ENCODE assay signal across 18 cellular contexts in the genomic region with DNA sequence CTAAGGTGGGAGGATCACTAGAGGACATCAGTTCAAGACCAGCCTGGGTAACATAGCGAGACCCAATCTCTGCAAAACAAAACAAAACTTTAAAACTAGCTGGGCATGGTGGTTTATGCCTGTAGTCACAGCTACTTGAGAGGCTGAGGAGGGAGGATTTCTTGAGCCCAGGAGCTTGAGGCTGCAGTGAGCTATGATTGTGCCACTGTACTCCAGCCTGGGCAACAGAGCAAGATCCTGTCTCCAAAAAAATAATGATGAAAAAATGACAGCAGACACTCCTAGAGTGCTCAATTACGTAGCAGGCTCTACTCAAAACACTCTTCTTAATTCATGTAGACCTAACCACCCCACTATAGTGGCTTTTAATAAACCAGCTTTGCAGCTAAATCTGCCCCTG. TPM values are rescaled to one million over a fixed set of nuclear protein-coding genes. Genes with fewer than 3 reads are reported as not detected.
A peak's percentile ranks its signal among the peaks of the same experiment; 100 is the strongest.
DNase-seq lines count a peak whose midpoint lies in the region; ATAC-seq, FAIRE-seq and TF ChIP-seq lines count a peak whose summit lies in the region.
"Had no signal": no experiment of that assay in that cellular context is flagged by ENCODE, and none has a peak within 500 bp of the region (broad histone marks: within the 10 kb centered on the region; RNA-seq: fewer than 3 reads in every experiment).

No MANE protein-coding gene starts in this region.

- no peak overlapping the region for H3K14ac ChIP-seq in neuronal stem cell (ENCODE audit: low read length)

- H4K8ac ChIP-seq in neuronal stem cell (ENCODE audit: low read depth, low read length) = no peak overlapping the region

- H3K4me3 Mint-ChIP-seq in endothelial cell (ENCODE audit: unreplicated experiment) = no peak overlapping the region
- H3K4me3 Mint-ChIP-seq: CD14-positive monocyte; CD8-positive, alpha-beta T cell had no signal

- no peak overlapping the region for H3K23ac ChIP-seq in neuronal stem cell (ENCODE audit: low read depth, low read length, poor library complexity)

- H2BK15ac ChIP-seq in neuronal stem cell (ENCODE audit: low read length) = no peak overlapping the region

- H3K4me1 Mint-ChIP-seq in endothelial cell (ENCODE audit: unreplicated experiment) = no peaks in the 10 kb centered on the region

- H2BK5ac ChIP-seq in neuronal stem cell (ENCODE audit: low read length) = peak overlapping the region; percentile 93

- no peak overlapping the region for H3K9ac ChIP-seq in HepG2 (ENCODE audit: insufficient read depth, low read depth, low read length)
- H3K9ac ChIP-seq in colonic mucosa (ENCODE audit: low read depth in 2 of 2, low read length in 2 of 2) = no peak overlapping the region
- no peak overlapping the region for H3K9ac ChIP-seq in neuronal stem cell (ENCODE audit: low read depth, low read length, poor library complexity)
- H3K9ac ChIP-seq: GM23248 had no signal

- H3K27me3 Mint-ChIP-seq in endothelial cell (ENCODE audit: unreplicated experiment) = peaks cover 2% of the 10 kb centered on the region

- no peak for ATAC-seq in HepG2
- no peak for ATAC-seq in right lobe of liver
- no peak for ATAC-seq in GM18498 (IDR thresholded peaks at IDR 0.05; ENCODE audit: unreplicated experiment)
- ATAC-seq: CD8-positive, alpha-beta T cell had no signal

- no peak overlapping the region for H2AK5ac ChIP-seq in neuronal stem cell (ENCODE audit: low read depth, low read length)

- DNase-seq in HepG2 (ENCODE audit: low spot score) (no peak), right lobe of liver (no peak), colonic mucosa (no peak), neuronal stem cell (ENCODE audit: low spot score) (no peak), D341Med (ENCODE audit: low spot score) (no peak), endothelial cell (ENCODE audit: low spot score) (no peak)
- DNase-seq in activated CD8-positive, alpha-beta memory T cell treated with anti-CD3 and anti-CD28 coated beads for 24 hours = no peak
- DNase-seq: CD8-positive, alpha-beta T cell; KBM-7 had no signal

- no peaks in the 10 kb centered on the region for H3K9me3 Mint-ChIP-seq in endothelial cell (ENCODE audit: unreplicated experiment)

- no peak for TF ChIP-seq POLR2A in HepG2 (IDR thresholded peaks at IDR 0.05; ENCODE audit: insufficient read depth in 1 of 2, low read depth in 2 of 2, low read length in 2 of 2)
- TF ChIP-seq POLR2A in right lobe of liver (IDR thresholded peaks at IDR 0.05) = no peak

- POLR2A ChIA-PET in HepG2 (lab: Yijun Ruan, JAX) = no interaction called here

- BruUV-seq in HepG2 (replicated peaks; lab: Mats Ljungman, UMichigan) = no TSS peak

- H3K4me3 ChIP-seq in HepG2 (replicated peaks in 1 of 3; ENCODE audit: insufficient read depth in 1 of 3, low read depth in 2 of 3, low read length in 3 of 3) (no peak overlapping the region), right lobe of liver (no peak overlapping the region), colonic mucosa (no peak overlapping the region), neuronal stem cell (ENCODE audit: low read length in 2 of 2) (no peak overlapping the region)
- H3K4me3 ChIP-seq: GM23248, HAP-1 had no signal

- peak; percentile 18 for FAIRE-seq in HepG2 (lab: Jason Lieb, UNC)
- FAIRE-seq: GM18507 had no signal

- H3K4me2 ChIP-seq in HepG2 (ENCODE audit: low read depth, low read length) = no peak overlapping the region
- no peak overlapping the region for H3K4me2 ChIP-seq in neuronal stem cell (ENCODE audit: insufficient read depth, low read length, poor library complexity, severe bottlenecking)

- H3K4ac ChIP-seq in neuronal stem cell (ENCODE audit: low read length) = no peak overlapping the region

- H2BK120ac ChIP-seq in neuronal stem cell (ENCODE audit: low read depth, low read length) = no peak overlapping the region

- H3K27ac ChIP-seq in HepG2 (ENCODE audit: extremely low read length, insufficient read depth, low read length) (no peak overlapping the region), right lobe of liver (no peak overlapping the region), colonic mucosa (peak overlapping the region; percentile 75), neuronal stem cell (replicated peaks; ENCODE audit: low read length) (no peak overlapping the region)
- H3K27ac ChIP-seq: 22Rv1, GM23248, HL-60 had no signal

- no peak overlapping the region for H3K18ac ChIP-seq in neuronal stem cell (ENCODE audit: low read length)

- H4K20me1 ChIP-seq in HepG2 (ENCODE audit: insufficient read depth, low read length) = no peaks in the 10 kb centered on the region

- TF ChIP-seq CTCF in HepG2 (CRISPR knock-in tag; IDR thresholded peaks at IDR 0.05) (no peak), right lobe of liver (IDR thresholded peaks at IDR 0.05) (no peak), colonic mucosa (IDR thresholded peaks at IDR 0.05) (no peak), endothelial cell (IDR thresholded peaks at IDR 0.05; ENCODE audit: unreplicated experiment) (no peak)

- H3K9me3 ChIP-seq in HepG2 (ENCODE audit: low read length) = no peaks in the 10 kb centered on the region
- H3K9me3 ChIP-seq in right lobe of liver = no peaks in the 10 kb centered on the region
- no peaks in the 10 kb centered on the region for H3K9me3 ChIP-seq in colonic mucosa
- H3K9me3 ChIP-seq in neuronal stem cell (replicated peaks in 1 of 2; ENCODE audit: control insufficient read depth in 2 of 2, insufficient read depth in 1 of 2, low read depth in 1 of 2, low read length in 2 of 2) = no peaks in the 10 kb centered on the region
- H3K9me3 ChIP-seq: HAP-1 had no signal

- TF ChIP-seq EP300 in HepG2 (IDR thresholded peaks at IDR 0.05; ENCODE audit: low read depth in 2 of 2, low read length in 2 of 2) (no peak), HepG2 (CRISPR knock-in tag; IDR thresholded peaks at IDR 0.05; ENCODE audit: borderline replicate concordance) (no peak)

- H3K4me1 ChIP-seq in HepG2 (ENCODE audit: insufficient read depth, low read length) (peaks cover 24% of the 10 kb centered on the region), right lobe of liver (no peaks in the 10 kb centered on the region), colonic mucosa (no peaks in the 10 kb centered on the region), neuronal stem cell (ENCODE audit: control insufficient read depth in 2 of 2, insufficient read depth in 1 of 2, low read depth in 1 of 2, low read length in 2 of 2) (peaks cover 0 to 6% of the 10 kb centered on the region in 2 donors)
- H3K4me1 ChIP-seq: HAP-1 had no signal

- no peak for TF ChIP-seq RAD21 in HepG2 (CRISPR knock-in tag; IDR thresholded peaks at IDR 0.05)

- 61% methylated on average over 2 of the region's 2 CpGs for WGBS in HepG2 (ENCODE audit: low lambda C conversion rate)
- WGBS in right lobe of liver (ENCODE audit: insufficient coverage, low coverage, low lambda C conversion rate, missing lambda C conversion rate) = 50% methylated on average over 1 of the region's 2 CpGs
- WGBS in neuronal stem cell (ENCODE audit: extremely low coverage in 2 of 2, insufficient read length in 2 of 2, insufficient replicate concordance in 1 of 2), 2 donors = no CpG with 5 or more reads among the region's 2 CpGs

- peaks cover 4% of the 10 kb centered on the region for H3K36me3 Mint-ChIP-seq in endothelial cell (ENCODE audit: low read depth, unreplicated experiment)
- H3K36me3 Mint-ChIP-seq: CD14-positive monocyte; CD8-positive, alpha-beta T cell had no signal

- in situ Hi-C loops in HepG2 (cut with HindIII; ENCODE audit: extremely low pct_ligation_motif_present, low pct_unique_long_range_greater_than_20kb) = no loop called here

- no peak overlapping the region for H3K27ac Mint-ChIP-seq in endothelial cell (ENCODE audit: unreplicated experiment)
- H3K27ac Mint-ChIP-seq: CD14-positive monocyte; CD8-positive, alpha-beta T cell had no signal

- no peaks in the 10 kb centered on the region for H3K79me1 ChIP-seq in neuronal stem cell (ENCODE audit: low read depth, low read length)

- no peak overlapping the region for H2BK12ac ChIP-seq in neuronal stem cell (ENCODE audit: low read length)

- no peak overlapping the region for H2AFZ ChIP-seq in HepG2 (ENCODE audit: low read length)
- peak overlapping the region; percentile 43 for H2AFZ ChIP-seq in neuronal stem cell (ENCODE audit: low read length)
- H2AFZ ChIP-seq: GM23248 had no signal

- H3K36me3 ChIP-seq in HepG2 (replicated peaks in 1 of 2; ENCODE audit: control insufficient read depth in 1 of 2, insufficient read depth in 2 of 2, low read length in 2 of 2) = no peaks in the 10 kb centered on the region
- H3K36me3 ChIP-seq in right lobe of liver = no peaks in the 10 kb centered on the region
- H3K36me3 ChIP-seq in colonic mucosa = no peaks in the 10 kb centered on the region
- H3K36me3 ChIP-seq in neuronal stem cell (replicated peaks in 1 of 2; ENCODE audit: control insufficient read depth in 2 of 2, insufficient read depth in 2 of 2, low read length in 2 of 2) = no peaks in the 10 kb centered on the region
- H3K36me3 ChIP-seq: HAP-1 had no signal

- no peaks in the 10 kb centered on the region for H3K79me2 ChIP-seq in HepG2 (ENCODE audit: insufficient read depth, low read length)

- H3K27me3 ChIP-seq in HepG2 (ENCODE audit: control insufficient read depth in 1 of 2, insufficient read depth in 2 of 2, low read length in 2 of 2) (no peaks in the 10 kb centered on the region), right lobe of liver (no peaks in the 10 kb centered on the region), colonic mucosa (no peaks in the 10 kb centered on the region), neuronal stem cell (ENCODE audit: control insufficient read depth in 3 of 3, insufficient read depth in 3 of 3, low read depth in 1 of 3, low read length in 3 of 3) (no peaks in the 10 kb centered on the region)

- intact Hi-C loops in HepG2 (cut with micrococcal nuclease; ENCODE audit: unreplicated experiment) = no loop called here
- intact Hi-C loops in right lobe of liver (cut with DNase I) = no loop called here
- intact Hi-C loops in colonic mucosa (cut with DNase I) = no loop called here

- CTCF ChIA-PET in HepG2 (lab: Yijun Ruan, JAX; ENCODE audit: low intra/inter-chr PET ratio, low total read pairs) = no interaction called here

- no peak overlapping the region for H4K91ac ChIP-seq in neuronal stem cell (ENCODE audit: low read depth, low read length, poor library complexity)

RNA-seq across cellular contexts. Expression of a gene that starts 12.9 kb away (rescaled TPM):
- 0.42 and 2.2 TPM in 2 replicates for total RNA-seq in HepG2 (2016; rRNA removed; fragmentation: Illumina TruSeq; extraction: Trizol)
- 1.6 and 2.4 TPM in 2 replicates for total RNA-seq in HepG2 (2016; cell fraction: cytosol; rRNA removed; fragmentation: Illumina TruSeq; extraction: Trizol; ENCODE audit: low read depth)
- total RNA-seq in HepG2 (2016; cell fraction: insoluble cytoplasmic fraction; rRNA removed; fragmentation: Illumina TruSeq; extraction: Trizol) = 0.76 and 2.3 TPM in 2 replicates
- total RNA-seq in HepG2 (2016; cell fraction: membrane; rRNA removed; fragmentation: Illumina TruSeq; extraction: Trizol) = 0.93 and 1.2 TPM in 2 replicates
- 3.3 and 6.0 TPM in 2 replicates for total RNA-seq in HepG2 (2016; cell fraction: nucleus; rRNA removed; fragmentation: Illumina TruSeq; extraction: Trizol)
- polyA plus RNA-seq in HepG2 (2011; rRNA removed) = 3.5 and 6.3 TPM in 2 replicates
- 1.3 and 2.1 TPM in 2 replicates for polyA plus RNA-seq in HepG2 (2011; cell fraction: cytosol; rRNA removed)
- 30.6 and 30.9 TPM in 2 replicates for polyA plus RNA-seq in HepG2 (2011; cell fraction: nucleus; rRNA removed)
- 2.1 and 2.2 TPM in 2 replicates for polyA plus RNA-seq in HepG2 (2012)
- 0.42 and 0.55 TPM in 2 replicates for polyA plus RNA-seq in HepG2 (2016; cell fraction: cytosol; fragmentation: Illumina TruSeq; extraction: Trizol; ENCODE audit: low read depth)
- 0.54 and 1.3 TPM in 2 replicates for polyA plus RNA-seq in HepG2 (2016; cell fraction: insoluble cytoplasmic fraction; fragmentation: Illumina TruSeq; extraction: Trizol; ENCODE audit: low read depth)
- 0.70 and 1.0 TPM in 2 replicates for polyA plus RNA-seq in HepG2 (2016; cell fraction: membrane; fragmentation: Illumina TruSeq; extraction: Trizol; ENCODE audit: low read depth)
- polyA plus RNA-seq in HepG2 (2016; cell fraction: nucleus; fragmentation: Illumina TruSeq; extraction: Trizol; ENCODE audit: insufficient read depth, low read depth) = 8.8 and 10.0 TPM in 2 replicates
- 8.4 TPM in 1 of 2 replicates, not detected in the other for polyA minus RNA-seq in HepG2 (2011; rRNA and poly(A)+ RNA removed; ENCODE audit: low replicate concordance)
- polyA minus RNA-seq in HepG2 (2011; cell fraction: cytosol; rRNA and poly(A)+ RNA removed) = not detected in 2 replicates
- polyA minus RNA-seq in HepG2 (2011; cell fraction: nucleus; rRNA and poly(A)+ RNA removed) = 6.6 and 7.6 TPM in 2 replicates
- not detected for total RNA-seq in right lobe of liver
- total RNA-seq in colonic mucosa = 100 to 1,000 TPM; 121 to 191 TPM
- polyA plus RNA-seq in neuronal stem cell (2013, experiment 1 of 2) = 1.3 TPM
- 1.2 TPM for polyA plus RNA-seq in neuronal stem cell (2013, experiment 2 of 2)
- 0.80 TPM for total RNA-seq in endothelial cell (ENCODE audit: unreplicated experiment)
- total RNA-seq: A673; CD8-positive, alpha-beta T cell; GM23248 had no signal
- polyA plus RNA-seq: CD14-positive monocyte, GM23248 had no signal

RNA-seq across cellular contexts. Expression of a gene that starts 21.4 kb away (rescaled TPM):
- total RNA-seq in HepG2 (2016; rRNA removed; fragmentation: Illumina TruSeq; extraction: Trizol) (76.3 and 97.4 TPM in 2 replicates), right lobe of liver (1 to 10 TPM in 4 of 6 experiments, under 1 TPM in 2; 0.61 to 3.6 (median 1.8) TPM), colonic mucosa (10 to 100 TPM; 17.6 to 84.7 TPM), endothelial cell (ENCODE audit: unreplicated experiment) (16.0 TPM)
- 28.4 and 28.6 TPM in 2 replicates for total RNA-seq in HepG2 (2016; cell fraction: cytosol; rRNA removed; fragmentation: Illumina TruSeq; extraction: Trizol; ENCODE audit: low read depth)
- 76.4 and 97.9 TPM in 2 replicates for total RNA-seq in HepG2 (2016; cell fraction: insoluble cytoplasmic fraction; rRNA removed; fragmentation: Illumina TruSeq; extraction: Trizol)
- total RNA-seq in HepG2 (2016; cell fraction: membrane; rRNA removed; fragmentation: Illumina TruSeq; extraction: Trizol) = 53.8 and 55.3 TPM in 2 replicates
- 54.5 and 64.5 TPM in 2 replicates for total RNA-seq in HepG2 (2016; cell fraction: nucleus; rRNA removed; fragmentation: Illumina TruSeq; extraction: Trizol)
- polyA plus RNA-seq in HepG2 (2011; rRNA removed) = 50.7 and 71.5 TPM in 2 replicates
- 50.1 and 88.3 TPM in 2 replicates for polyA plus RNA-seq in HepG2 (2011; cell fraction: cytosol; rRNA removed)
- polyA plus RNA-seq in HepG2 (2011; cell fraction: nucleus; rRNA removed) = 85.1 and 122 TPM in 2 replicates
- 60.8 and 97.0 TPM in 2 replicates for polyA plus RNA-seq in HepG2 (2012)
- 33.9 and 37.2 TPM in 2 replicates for polyA plus RNA-seq in HepG2 (2016; cell fraction: cytosol; fragmentation: Illumina TruSeq; extraction: Trizol; ENCODE audit: low read depth)
- polyA plus RNA-seq in HepG2 (2016; cell fraction: insoluble cytoplasmic fraction; fragmentation: Illumina TruSeq; extraction: Trizol; ENCODE audit: low read depth) = 114 and 170 TPM in 2 replicates
- polyA plus RNA-seq in HepG2 (2016; cell fraction: membrane; fragmentation: Illumina TruSeq; extraction: Trizol; ENCODE audit: low read depth) = 49.5 and 62.0 TPM in 2 replicates
- 151 and 164 TPM in 2 replicates for polyA plus RNA-seq in HepG2 (2016; cell fraction: nucleus; fragmentation: Illumina TruSeq; extraction: Trizol; ENCODE audit: insufficient read depth, low read depth)
- 177 and 191 TPM in 2 replicates for polyA minus RNA-seq in HepG2 (2011; rRNA and poly(A)+ RNA removed; ENCODE audit: low replicate concordance)
- 65.7 and 78.2 TPM in 2 replicates for polyA minus RNA-seq in HepG2 (2011; cell fraction: cytosol; rRNA and poly(A)+ RNA removed)
- polyA minus RNA-seq in HepG2 (2011; cell fraction: nucleus; rRNA and poly(A)+ RNA removed) = 41.4 and 66.2 TPM in 2 replicates
- 185 TPM for polyA plus RNA-seq in neuronal stem cell (2013, experiment 1 of 2)
- polyA plus RNA-seq in neuronal stem cell (2013, experiment 2 of 2) = 183 TPM
- polyA plus RNA-seq: CD14-positive monocyte had no signal

RNA-seq across cellular contexts. Expression of a gene that starts 54.7 kb away (rescaled TPM):
- total RNA-seq in HepG2 (2016; rRNA removed; fragmentation: Illumina TruSeq; extraction: Trizol) (not detected in 2 replicates), right lobe of liver (not detected), colonic mucosa (100 to 1,000 TPM in 1 of 2 donors, 10 to 100 TPM in 1; 36.0 to 261 TPM), endothelial cell (ENCODE audit: unreplicated experiment) (not detected)
- not detected in 2 replicates for total RNA-seq in HepG2 (2016; cell fraction: cytosol; rRNA removed; fragmentation: Illumina TruSeq; extraction: Trizol; ENCODE audit: low read depth)
- total RNA-seq in HepG2 (2016; cell fraction: insoluble cytoplasmic fraction; rRNA removed; fragmentation: Illumina TruSeq; extraction: Trizol) = not detected in 2 replicates
- total RNA-seq in HepG2 (2016; cell fraction: membrane; rRNA removed; fragmentation: Illumina TruSeq; extraction: Trizol) = 0.07 and 0.09 TPM in 2 replicates
- not detected in 2 replicates for total RNA-seq in HepG2 (2016; cell fraction: nucleus; rRNA removed; fragmentation: Illumina TruSeq; extraction: Trizol)
- polyA plus RNA-seq in HepG2 (2011; rRNA removed) = 0.03 TPM in 1 of 2 replicates, not detected in the other
- not detected in 2 replicates for polyA plus RNA-seq in HepG2 (2011; cell fraction: cytosol; rRNA removed)
- not detected in 2 replicates for polyA plus RNA-seq in HepG2 (2011; cell fraction: nucleus; rRNA removed)
- polyA plus RNA-seq in HepG2 (2012) = 0.36 and 0.39 TPM in 2 replicates
- polyA plus RNA-seq in HepG2 (2016; cell fraction: cytosol; fragmentation: Illumina TruSeq; extraction: Trizol; ENCODE audit: low read depth) = not detected in 2 replicates
- polyA plus RNA-seq in HepG2 (2016; cell fraction: insoluble cytoplasmic fraction; fragmentation: Illumina TruSeq; extraction: Trizol; ENCODE audit: low read depth) = 0.10 and 0.15 TPM in 2 replicates
- not detected in 2 replicates for polyA plus RNA-seq in HepG2 (2016; cell fraction: membrane; fragmentation: Illumina TruSeq; extraction: Trizol; ENCODE audit: low read depth)
- polyA plus RNA-seq in HepG2 (2016; cell fraction: nucleus; fragmentation: Illumina TruSeq; extraction: Trizol; ENCODE audit: insufficient read depth, low read depth) = 0.19 TPM in 1 of 2 replicates, not detected in the other
- not detected in 2 replicates for polyA minus RNA-seq in HepG2 (2011; rRNA and poly(A)+ RNA removed; ENCODE audit: low replicate concordance)
- polyA minus RNA-seq in HepG2 (2011; cell fraction: cytosol; rRNA and poly(A)+ RNA removed) = not detected in 2 replicates
- polyA minus RNA-seq in HepG2 (2011; cell fraction: nucleus; rRNA and poly(A)+ RNA removed) = not detected in 2 replicates
- 0.21 TPM for polyA plus RNA-seq in neuronal stem cell (2013, experiment 1 of 2)
- polyA plus RNA-seq in neuronal stem cell (2013, experiment 2 of 2) = 0.21 TPM
- total RNA-seq: CD8-positive, alpha-beta T cell; GM23248 had no signal
- polyA plus RNA-seq: BJ, CD14-positive monocyte, GM23248 had no signal

RNA-seq across cellular contexts. Expression of a gene that starts 58.8 kb away (rescaled TPM):
- 207 and 352 TPM in 2 replicates for total RNA-seq in HepG2 (2016; rRNA removed; fragmentation: Illumina TruSeq; extraction: Trizol)
- 20.5 and 23.4 TPM in 2 replicates for total RNA-seq in HepG2 (2016; cell fraction: cytosol; rRNA removed; fragmentation: Illumina TruSeq; extraction: Trizol; ENCODE audit: low read depth)
- total RNA-seq in HepG2 (2016; cell fraction: insoluble cytoplasmic fraction; rRNA removed; fragmentation: Illumina TruSeq; extraction: Trizol) = 209 and 347 TPM in 2 replicates
- 72.8 and 82.2 TPM in 2 replicates for total RNA-seq in HepG2 (2016; cell fraction: membrane; rRNA removed; fragmentation: Illumina TruSeq; extraction: Trizol)
- 132 and 133 TPM in 2 replicates for total RNA-seq in HepG2 (2016; cell fraction: nucleus; rRNA removed; fragmentation: Illumina TruSeq; extraction: Trizol)
- 104 and 105 TPM in 2 replicates for polyA plus RNA-seq in HepG2 (2011; rRNA removed)
- polyA plus RNA-seq in HepG2 (2011; cell fraction: cytosol; rRNA removed) = 63.7 and 85.8 TPM in 2 replicates
- polyA plus RNA-seq in HepG2 (2011; cell fraction: nucleus; rRNA removed) = 63.0 and 74.7 TPM in 2 replicates
- polyA plus RNA-seq in HepG2 (2012) = 94.7 and 110 TPM in 2 replicates
- 19.7 and 22.2 TPM in 2 replicates for polyA plus RNA-seq in HepG2 (2016; cell fraction: cytosol; fragmentation: Illumina TruSeq; extraction: Trizol; ENCODE audit: low read depth)
- 226 and 246 TPM in 2 replicates for polyA plus RNA-seq in HepG2 (2016; cell fraction: insoluble cytoplasmic fraction; fragmentation: Illumina TruSeq; extraction: Trizol; ENCODE audit: low read depth)
- polyA plus RNA-seq in HepG2 (2016; cell fraction: membrane; fragmentation: Illumina TruSeq; extraction: Trizol; ENCODE audit: low read depth) = 43.6 and 49.0 TPM in 2 replicates
- polyA plus RNA-seq in HepG2 (2016; cell fraction: nucleus; fragmentation: Illumina TruSeq; extraction: Trizol; ENCODE audit: insufficient read depth, low read depth) = 155 and 179 TPM in 2 replicates
- 138 and 162 TPM in 2 replicates for polyA minus RNA-seq in HepG2 (2011; rRNA and poly(A)+ RNA removed; ENCODE audit: low replicate concordance)
- polyA minus RNA-seq in HepG2 (2011; cell fraction: cytosol; rRNA and poly(A)+ RNA removed) = 44.3 and 44.4 TPM in 2 replicates
- 115 and 133 TPM in 2 replicates for polyA minus RNA-seq in HepG2 (2011; cell fraction: nucleus; rRNA and poly(A)+ RNA removed)
- 10 to 100 TPM; 10.0 to 18.9 (median 18.3) TPM for total RNA-seq in right lobe of liver
- 10 to 100 TPM; 61.5 to 62.1 TPM for total RNA-seq in colonic mucosa
- polyA plus RNA-seq in neuronal stem cell (2013, experiment 1 of 2) = 28.2 TPM
- 30.8 TPM for polyA plus RNA-seq in neuronal stem cell (2013, experiment 2 of 2)
- 93.8 TPM for total RNA-seq in endothelial cell (ENCODE audit: unreplicated experiment)

RNA-seq across cellular contexts. Expression of a gene that starts 59.0 kb away (rescaled TPM):
- 40.9 and 58.5 TPM in 2 replicates for total RNA-seq in HepG2 (2016; rRNA removed; fragmentation: Illumina TruSeq; extraction: Trizol)
- total RNA-seq in HepG2 (2016; cell fraction: cytosol; rRNA removed; fragmentation: Illumina TruSeq; extraction: Trizol; ENCODE audit: low read depth) = 19.0 and 19.8 TPM in 2 replicates
- total RNA-seq in HepG2 (2016; cell fraction: insoluble cytoplasmic fraction; rRNA removed; fragmentation: Illumina TruSeq; extraction: Trizol) = 40.7 and 53.7 TPM in 2 replicates
- 34.7 and 41.1 TPM in 2 replicates for total RNA-seq in HepG2 (2016; cell fraction: membrane; rRNA removed; fragmentation: Illumina TruSeq; extraction: Trizol)
- 36.5 and 40.9 TPM in 2 replicates for total RNA-seq in HepG2 (2016; cell fraction: nucleus; rRNA removed; fragmentation: Illumina TruSeq; extraction: Trizol)
- 11.0 and 12.1 TPM in 2 replicates for polyA plus RNA-seq in HepG2 (2011; rRNA removed)
- 6.6 and 10.2 TPM in 2 replicates for polyA plus RNA-seq in HepG2 (2011; cell fraction: cytosol; rRNA removed)
- 9.5 and 11.4 TPM in 2 replicates for polyA plus RNA-seq in HepG2 (2011; cell fraction: nucleus; rRNA removed)
- 15.7 and 25.4 TPM in 2 replicates for polyA plus RNA-seq in HepG2 (2012)
- 3.9 and 4.1 TPM in 2 replicates for polyA plus RNA-seq in HepG2 (2016; cell fraction: cytosol; fragmentation: Illumina TruSeq; extraction: Trizol; ENCODE audit: low read depth)
- 58.1 and 60.2 TPM in 2 replicates for polyA plus RNA-seq in HepG2 (2016; cell fraction: insoluble cytoplasmic fraction; fragmentation: Illumina TruSeq; extraction: Trizol; ENCODE audit: low read depth)
- 14.0 and 15.7 TPM in 2 replicates for polyA plus RNA-seq in HepG2 (2016; cell fraction: membrane; fragmentation: Illumina TruSeq; extraction: Trizol; ENCODE audit: low read depth)
- polyA plus RNA-seq in HepG2 (2016; cell fraction: nucleus; fragmentation: Illumina TruSeq; extraction: Trizol; ENCODE audit: insufficient read depth, low read depth) = 51.4 and 67.7 TPM in 2 replicates
- polyA minus RNA-seq in HepG2 (2011; rRNA and poly(A)+ RNA removed; ENCODE audit: low replicate concordance) = 16.5 and 19.6 TPM in 2 replicates
- polyA minus RNA-seq in HepG2 (2011; cell fraction: cytosol; rRNA and poly(A)+ RNA removed) = 14.5 and 17.8 TPM in 2 replicates
- polyA minus RNA-seq in HepG2 (2011; cell fraction: nucleus; rRNA and poly(A)+ RNA removed) = 32.6 and 35.8 TPM in 2 replicates
- 1 to 10 TPM; 4.3 to 7.7 (median 5.4) TPM for total RNA-seq in right lobe of liver
- total RNA-seq in colonic mucosa = 10 to 100 TPM in 1 of 2 donors, 1 to 10 TPM in 1; 8.2 to 13.3 TPM
- 17.5 TPM for polyA plus RNA-seq in neuronal stem cell (2013, experiment 1 of 2)
- polyA plus RNA-seq in neuronal stem cell (2013, experiment 2 of 2) = 19.2 TPM
- total RNA-seq in endothelial cell (ENCODE audit: unreplicated experiment) = 14.5 TPM

Comparison
In these comparisons a context has a peak if more than half of its experiments do, and no peak if none do; other contexts are left out.
1. RNA of a gene that starts 12.9 kb away (total RNA-seq): 121 to 191 TPM in colonic mucosa; 0.42 to 6.0 TPM in HepG2, 0.80 TPM in endothelial cell (single experiment) and not detected in right lobe of liver; every median in the first group is over 10 times any median in the second.
2. RNA of a gene that starts 54.7 kb away (total RNA-seq): 36.0 to 261 TPM in colonic mucosa; 0.07 to 0.09 TPM in HepG2, not detected in right lobe of liver and not detected in endothelial cell (single experiment); every median in the first group is over 10 times any median in the second.